In the genomic region with DNA sequence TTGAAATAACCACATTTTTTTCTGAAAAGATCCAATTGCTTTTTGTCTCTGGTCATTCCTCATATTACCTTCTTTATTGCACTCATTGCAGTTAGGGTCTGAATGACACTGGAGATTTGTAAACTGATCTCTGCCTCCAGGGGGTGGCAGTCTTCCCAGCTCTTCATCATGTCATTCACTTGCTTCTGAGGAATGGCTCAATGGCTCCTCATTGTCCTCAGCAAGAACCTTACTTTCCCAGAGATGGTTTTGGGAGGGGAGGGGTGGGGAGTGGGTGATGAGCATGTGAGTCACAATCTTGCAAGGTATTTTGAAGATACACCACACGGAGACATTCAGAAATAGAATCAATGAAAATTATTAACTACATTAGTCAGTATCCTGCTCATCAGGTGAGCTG, we compare ENCODE assay signal across 13 cellular contexts.
DNase-seq lines count a peak whose midpoint lies in the region; ATAC-seq and TF ChIP-seq lines count a peak whose summit lies in the region.
"Had no signal": no experiment of that assay in that cellular context is flagged by ENCODE, and none has a peak within 500 bp of the region (broad histone marks: within the 10 kb centered on the region; RNA-seq: fewer than 3 reads in every experiment).

No MANE protein-coding gene starts in this region.

- no peak overlapping the region for H2AFZ ChIP-seq in PC-3 (ENCODE audit: low read length)

- no peaks in the 10 kb centered on the region for H3K27me3 ChIP-seq in PC-3 (ENCODE audit: low read length)
- H3K27me3 ChIP-seq in psoas muscle (ENCODE audit: insufficient read depth in 3 of 3, low read length in 2 of 3), result no peaks in the 10 kb centered on the region
- H3K27me3 ChIP-seq in CD8-positive, alpha-beta T cell (ENCODE audit: insufficient read depth, low read length), result no peaks in the 10 kb centered on the region

- CTCF ChIA-PET in PC-3 (lab: Charles Lee), result no interaction called here
- CTCF ChIA-PET in CD8-positive, alpha-beta T cell (lab: Charles Lee), result no interaction called here

- H3K4me3 Mint-ChIP-seq in CD8-positive, alpha-beta T cell, result no peak overlapping the region
- H3K4me3 Mint-ChIP-seq: activated CD4-positive, alpha-beta memory T cell treated with anti-CD3 and anti-CD28 coated beads, Interleukin-2, amount 10 ng/mL, durations not matched to agents 7 days and 5 days; activated naive CD8-positive, alpha-beta T cell; naive thymus-derived CD8-positive, alpha-beta T cell had no signal

- no peaks in the 10 kb centered on the region for H3K4me1 Mint-ChIP-seq in CD8-positive, alpha-beta T cell (ENCODE audit: low read depth)
- H3K4me1 Mint-ChIP-seq: activated CD4-positive, alpha-beta memory T cell treated with anti-CD3 and anti-CD28 coated beads, Interleukin-2, amount 10 ng/mL, durations not matched to agents 7 days and 5 days; naive thymus-derived CD8-positive, alpha-beta T cell had no signal

- no peak overlapping the region for H3K4me2 ChIP-seq in PC-3 (ENCODE audit: low read length)

- peak; percentile 25 for TF ChIP-seq CTCF in GM12873 (IDR thresholded peaks at IDR 0.05; ENCODE audit: insufficient read depth, low read depth, low read length, missing control alignments)
- no peak for TF ChIP-seq CTCF in PC-3 (conservative IDR thresholded peaks at IDR 0.05; ENCODE audit: low read depth, low read length)
- TF ChIP-seq CTCF in psoas muscle (IDR thresholded peaks at IDR 0.05), result peak; percentile 29
- TF ChIP-seq CTCF in CD8-positive, alpha-beta T cell (IDR thresholded peaks at IDR 0.05), result no peak

- H3K27ac ChIP-seq in PC-3 (ENCODE audit: low read length) (no peak overlapping the region), psoas muscle (no peak overlapping the region)
- no peak overlapping the region for H3K27ac ChIP-seq in CD8-positive, alpha-beta T cell (ENCODE audit: low read depth, low read length)

- intact Hi-C loops in PC-3 (cut with micrococcal nuclease), result no loop called here
- intact Hi-C loops in psoas muscle (cut with DNase I), result no loop called here
- intact Hi-C loops in CD8-positive, alpha-beta T cell (cut with DNase I, micrococcal nuclease), result loop anchor here in 1 of 2 experiments (10.0 kb wide), 1 partner anchor 218 kb away; no protein-coding TSS in a partner anchor

- H3K9ac ChIP-seq in PC-3 (ENCODE audit: low read length), result no peak overlapping the region

- H3K27ac Mint-ChIP-seq in CD8-positive, alpha-beta T cell, result no peak overlapping the region
- H3K27ac Mint-ChIP-seq: activated CD4-positive, alpha-beta memory T cell treated with anti-CD3 and anti-CD28 coated beads, Interleukin-2, amount 10 ng/mL, durations not matched to agents 7 days and 5 days; activated naive CD8-positive, alpha-beta T cell; naive thymus-derived CD8-positive, alpha-beta T cell had no signal

- no peaks in the 10 kb centered on the region for H3K9me2 ChIP-seq in PC-3 (replicated peaks; ENCODE audit: low read length)

- H3K79me2 ChIP-seq in PC-3 (ENCODE audit: low read length), result no peaks in the 10 kb centered on the region

- H3F3A ChIP-seq in PC-3 (ENCODE audit: low read length, unreplicated experiment), result no peaks in the 10 kb centered on the region

- WGBS in psoas muscle, 3 donors, result 59 to 78% (median 59%) methylated on average over 1 of the region's 1 CpG

- H3K9me3 ChIP-seq in PC-3 (ENCODE audit: low read length), result no peaks in the 10 kb centered on the region
- no peaks in the 10 kb centered on the region for H3K9me3 ChIP-seq in psoas muscle
- H3K9me3 ChIP-seq in CD8-positive, alpha-beta T cell (ENCODE audit: low read length), result no peaks in the 10 kb centered on the region

- ATAC-seq in PC-3 (no peak), psoas muscle (peak; percentile 58 to 83 (median 66))
- ATAC-seq in CD8-positive, alpha-beta T cell, result no peak
- ATAC-seq: naive thymus-derived CD8-positive, alpha-beta T cell had no signal

- peaks cover 3% of the 10 kb centered on the region for H3K9me3 Mint-ChIP-seq in CD8-positive, alpha-beta T cell
- H3K9me3 Mint-ChIP-seq: activated CD4-positive, alpha-beta memory T cell treated with anti-CD3 and anti-CD28 coated beads, Interleukin-2, amount 10 ng/mL, durations not matched to agents 7 days and 5 days had no signal

- POLR2A ChIA-PET in PC-3 (lab: Charles Lee; ENCODE audit: unreplicated experiment), result no interaction called here
- POLR2A ChIA-PET in CD8-positive, alpha-beta T cell (lab: Charles Lee), result no interaction called here

- H3K36me3 ChIP-seq in PC-3 (ENCODE audit: low read depth, low read length) (no peaks in the 10 kb centered on the region), psoas muscle (ENCODE audit: insufficient read depth in 1 of 2, low read depth in 1 of 2) (no peaks in the 10 kb centered on the region)
- no peaks in the 10 kb centered on the region for H3K36me3 ChIP-seq in CD8-positive, alpha-beta T cell (ENCODE audit: insufficient read depth, low read length)

- H4K20me1 ChIP-seq in PC-3 (ENCODE audit: low read length), result no peaks in the 10 kb centered on the region

- BruUV-seq in PC-3 (replicated peaks; lab: Mats Ljungman, UMichigan), result no TSS peak

- no peaks in the 10 kb centered on the region; the same call in 1 of the 2 replicates for H3K4me1 ChIP-seq in PC-3 (ENCODE audit: insufficient read depth, low read length)
- H3K4me1 ChIP-seq in psoas muscle, result peaks cover 5% of the 10 kb centered on the region
- H3K4me1 ChIP-seq in CD8-positive, alpha-beta T cell (ENCODE audit: insufficient read depth, low read length), result no peaks in the 10 kb centered on the region

- no peaks in the 10 kb centered on the region for H3K36me3 Mint-ChIP-seq in CD8-positive, alpha-beta T cell
- H3K36me3 Mint-ChIP-seq: activated naive CD8-positive, alpha-beta T cell; naive thymus-derived CD8-positive, alpha-beta T cell had no signal

- H3K4me3 ChIP-seq in PC-3 (ENCODE audit: low read length), result no peak overlapping the region
- no peak overlapping the region for H3K4me3 ChIP-seq in psoas muscle
- no peak overlapping the region for H3K4me3 ChIP-seq in CD8-positive, alpha-beta T cell (ENCODE audit: low read depth, low read length)

- H3K27me3 Mint-ChIP-seq in CD8-positive, alpha-beta T cell (ENCODE audit: low read depth), result peaks cover 20% of the 10 kb centered on the region

- DNase-seq in PC-3 (peak; percentile 26), fibroblast of gingiva (ENCODE audit: low read depth) (peak; percentile 33), psoas muscle (no peak), NCI-H748 treated with DMSO at 0.1 percent for 48 hours (lab: John Stamatoyannopoulos, UW) (no peak), MV-4-11 (lab: John Stamatoyannopoulos, UW) (no peak)
- DNase-seq in CD8-positive, alpha-beta T cell, result no peak
- no peak for DNase-seq in stimulated activated CD4-positive, alpha-beta T cell treated with anti-CD3 and anti-CD28 coated beads, Interleukin-1b, Interleukin-23, amount 100 ng/mL, for 48 hours
- DNase-seq: activated CD4-positive, alpha-beta memory T cell treated with anti-CD3 and anti-CD28 coated beads, Interleukin-2, amount 10 ng/mL, durations not matched to agents 7 days and 5 days; GOT3; naive thymus-derived CD8-positive, alpha-beta T cell; NCI-H345 had no signal

Comparison
In these comparisons a context has a peak if more than half of its experiments do, and no peak if none do; other contexts are left out.
1. CTCF ChIP-seq: peak in GM12873 (single experiment) and psoas muscle (single experiment); none in PC-3 (single experiment) and CD8-positive, alpha-beta T cell (single experiment).
2. ATAC-seq: peak in psoas muscle (4 of 4); none in PC-3 (single experiment) and CD8-positive, alpha-beta T cell (single experiment).
3. DNase-seq: peak in PC-3 (single experiment) and fibroblast of gingiva (single experiment); none in psoas muscle (0 of 2), NCI-H748 treated with DMSO at 0.1 percent for 48 hours (single experiment), CD8-positive, alpha-beta T cell (0 of 7), stimulated activated CD4-positive, alpha-beta T cell treated with anti-CD3 and anti-CD28 coated beads, Interleukin-1b, Interleukin-23, amount 100 ng/mL, for 48 hours (single experiment) and MV-4-11 (single experiment).